1 cellular context compared by ENCODE assay signal in the genomic region with DNA sequence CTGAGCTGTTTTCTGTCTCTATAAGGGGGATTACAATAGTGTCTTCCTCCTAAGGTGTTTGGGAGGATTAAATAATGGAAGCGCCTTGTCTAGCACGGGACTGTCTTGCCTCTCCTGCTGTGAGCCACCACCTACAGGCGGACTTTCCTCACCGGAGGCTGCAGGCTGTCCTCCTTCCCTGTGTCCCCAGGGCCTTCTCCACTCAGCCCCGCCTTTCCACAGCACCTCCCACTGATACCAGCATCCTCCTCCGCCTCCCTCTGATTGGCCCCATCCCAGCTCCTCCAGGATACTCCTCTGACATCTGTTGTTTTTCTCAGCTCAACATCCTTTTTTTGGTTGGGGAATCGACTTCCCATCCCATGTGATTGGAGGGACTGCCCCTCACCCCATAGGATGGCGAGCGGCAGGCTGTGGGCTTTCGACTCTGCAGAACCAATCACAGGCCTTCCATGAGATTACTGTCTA.
TF ChIP-seq lines count a peak whose summit lies in the region.

No MANE protein-coding gene starts in this region.

TF ChIP-seq in GM12878, 131 proteins besides CTCF, POLR2A, EP300 and RAD21 (continued from another document):
- TF ChIP-seq, protein P1, sequence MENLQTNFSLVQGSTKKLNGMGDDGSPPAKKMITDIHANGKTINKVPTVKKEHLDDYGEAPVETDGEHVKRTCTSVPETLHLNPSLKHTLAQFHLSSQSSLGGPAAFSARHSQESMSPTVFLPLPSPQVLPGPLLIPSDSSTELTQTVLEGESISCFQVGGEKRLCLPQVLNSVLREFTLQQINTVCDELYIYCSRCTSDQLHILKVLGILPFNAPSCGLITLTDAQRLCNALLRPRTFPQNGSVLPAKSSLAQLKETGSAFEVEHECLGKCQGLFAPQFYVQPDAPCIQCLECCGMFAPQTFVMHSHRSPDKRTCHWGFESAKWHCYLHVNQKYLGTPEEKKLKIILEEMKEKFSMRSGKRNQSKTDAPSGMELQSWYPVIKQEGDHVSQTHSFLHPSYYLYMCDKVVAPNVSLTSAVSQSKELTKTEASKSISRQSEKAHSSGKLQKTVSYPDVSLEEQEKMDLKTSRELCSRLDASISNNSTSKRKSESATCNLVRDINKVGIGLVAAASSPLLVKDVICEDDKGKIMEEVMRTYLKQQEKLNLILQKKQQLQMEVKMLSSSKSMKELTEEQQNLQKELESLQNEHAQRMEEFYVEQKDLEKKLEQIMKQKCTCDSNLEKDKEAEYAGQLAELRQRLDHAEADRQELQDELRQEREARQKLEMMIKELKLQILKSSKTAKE (IDR thresholded peaks at IDR 0.05; ENCODE audit: low read depth, poor library complexity, severe bottlenecking), result no peak
- TF ChIP-seq, protein P2, sequence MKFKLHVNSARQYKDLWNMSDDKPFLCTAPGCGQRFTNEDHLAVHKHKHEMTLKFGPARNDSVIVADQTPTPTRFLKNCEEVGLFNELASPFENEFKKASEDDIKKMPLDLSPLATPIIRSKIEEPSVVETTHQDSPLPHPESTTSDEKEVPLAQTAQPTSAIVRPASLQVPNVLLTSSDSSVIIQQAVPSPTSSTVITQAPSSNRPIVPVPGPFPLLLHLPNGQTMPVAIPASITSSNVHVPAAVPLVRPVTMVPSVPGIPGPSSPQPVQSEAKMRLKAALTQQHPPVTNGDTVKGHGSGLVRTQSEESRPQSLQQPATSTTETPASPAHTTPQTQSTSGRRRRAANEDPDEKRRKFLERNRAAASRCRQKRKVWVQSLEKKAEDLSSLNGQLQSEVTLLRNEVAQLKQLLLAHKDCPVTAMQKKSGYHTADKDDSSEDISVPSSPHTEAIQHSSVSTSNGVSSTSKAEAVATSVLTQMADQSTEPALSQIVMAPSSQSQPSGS (IDR thresholded peaks at IDR 0.05; ENCODE audit: low read length), result no peak
- TF ChIP-seq LARP7 (IDR thresholded peaks at IDR 0.05) (0 out of 2 replicates have a peak, but pooled peaks have one; percentile 9), TCF12 (IDR thresholded peaks at IDR 0.05; ENCODE audit: low read depth, low read length) (no peak), IKZF2 (IDR thresholded peaks at IDR 0.05) (peak; percentile 29 to 48; a peak in 1 of 4 replicates), SMARCA5 (IDR thresholded peaks at IDR 0.05) (peak; percentile 6; the same call in 1 of the 2 replicates)
- TF ChIP-seq, protein P3, sequence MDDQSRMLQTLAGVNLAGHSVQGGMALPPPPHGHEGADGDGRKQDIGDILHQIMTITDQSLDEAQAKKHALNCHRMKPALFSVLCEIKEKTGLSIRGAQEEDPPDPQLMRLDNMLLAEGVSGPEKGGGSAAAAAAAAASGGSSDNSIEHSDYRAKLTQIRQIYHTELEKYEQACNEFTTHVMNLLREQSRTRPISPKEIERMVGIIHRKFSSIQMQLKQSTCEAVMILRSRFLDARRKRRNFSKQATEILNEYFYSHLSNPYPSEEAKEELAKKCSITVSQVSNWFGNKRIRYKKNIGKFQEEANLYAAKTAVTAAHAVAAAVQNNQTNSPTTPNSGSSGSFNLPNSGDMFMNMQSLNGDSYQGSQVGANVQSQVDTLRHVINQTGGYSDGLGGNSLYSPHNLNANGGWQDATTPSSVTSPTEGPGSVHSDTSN (IDR thresholded peaks at IDR 0.05; ENCODE audit: insufficient replicate concordance, low read depth, low read length), result no peak
